14 cellular contexts compared by ENCODE assay signal in genomic region chr22:37260396-37260795, GRCh38. TPM values are rescaled to one million over a fixed set of nuclear protein-coding genes. Genes with fewer than 3 reads are reported as not detected.
A peak's percentile ranks its signal among the peaks of the same experiment; 100 is the strongest.
DNase-seq lines count a peak whose midpoint lies in the region; ATAC-seq, FAIRE-seq and TF ChIP-seq lines count a peak whose summit lies in the region.
"Had no signal": no experiment of that assay in that cellular context is flagged by ENCODE, and none has a peak within 500 bp of the region (broad histone marks: within the 10 kb centered on the region; RNA-seq: fewer than 3 reads in every experiment).

No MANE protein-coding gene starts in this region.

- H3K4me2 ChIP-seq in Karpas-422 (ENCODE audit: low read depth, low read length, poor library complexity, severe bottlenecking) (peak overlapping the region; percentile 56), K562 (ENCODE audit: insufficient read depth, low read length) (no peak overlapping the region; the same call in 1 of the 2 replicates)

- H3K27me3 ChIP-seq in Karpas-422 (ENCODE audit: low read length) (no peaks in the 10 kb centered on the region; the same call in 1 of the 2 replicates), K562 (ENCODE audit: control insufficient read depth in 2 of 2, insufficient read depth in 2 of 2, low read length in 2 of 2) (no peaks in the 10 kb centered on the region; a peak in 2 of 5 replicates)

- H3K9ac ChIP-seq in Karpas-422 (ENCODE audit: low read length), result peak overlapping the region; percentile 32
- no peak overlapping the region for H3K9ac ChIP-seq in K562 (ENCODE audit: insufficient read depth in 1 of 2, low read depth in 2 of 2, low read length in 2 of 2)

- TF ChIP-seq EP300 in K562 (IDR thresholded peaks at IDR 0.05; ENCODE audit: low read length), result no peak

- no peaks in the 10 kb centered on the region for H3K9me1 ChIP-seq in K562 (ENCODE audit: control insufficient read depth, insufficient read depth, low read length)

- peak; percentile 48 for DNase-seq in activated CD8-positive, alpha-beta memory T cell treated with anti-CD3 and anti-CD28 coated beads, Interleukin-2, amount 50 U/mL, for 48 hours
- DNase-seq in activated CD8-positive, alpha-beta memory T cell treated with anti-CD3 and anti-CD28 coated beads for 24 hours, result no peak
- DNase-seq in Karpas-422 (no peak), K562 (ENCODE audit: extremely low read depth in 1 of 4, low spot score in 3 of 4) (no peak), retinal pigment epithelial cell (ENCODE audit: low read depth) (no peak), NK-92 (lab: John Stamatoyannopoulos, UW; ENCODE audit: unreplicated experiment) (no peak), NCI-H510A treated with DMSO at 0.1 percent for 48 hours (lab: John Stamatoyannopoulos, UW) (no peak), foreskin melanocyte (no peak)
- DNase-seq: activated gamma-delta T cell, DMS79 treated with DMSO at 0.1 percent for 48 hours, midbrain, NCI-H774 had no signal

- no peak for FAIRE-seq in K562 (lab: Jason Lieb, UNC)

- no TSS peak for BruUV-seq in K562 (replicated peaks; lab: Mats Ljungman, UMichigan)

- H3K27ac ChIP-seq in Karpas-422 (ENCODE audit: low read length), result 0 out of 2 replicates have a peak overlapping the region, but pooled peaks have one; percentile 28
- H3K27ac ChIP-seq in K562 (ENCODE audit: extremely low read depth, low read depth, low read length), result no peak overlapping the region
- H3K27ac ChIP-seq: suprapubic skin had no signal

- TF ChIP-seq CTCF in K562 (IDR thresholded peaks at IDR 0.05 in 2 of 3, conservative IDR thresholded peaks at IDR 0.05 in 1 of 3; ENCODE audit: insufficient read depth in 2 of 3, low read depth in 1 of 3, low read length in 3 of 3) (no peak), retinal pigment epithelial cell (conservative IDR thresholded peaks at IDR 0.05; ENCODE audit: low read depth, low read length) (peak; percentile 1)

- peaks cover 9% of the 10 kb centered on the region for H3K9me3 ChIP-seq in Karpas-422 (ENCODE audit: low read length)
- peaks cover 4% of the 10 kb centered on the region; the same call in 1 of the 2 replicates for H3K9me3 ChIP-seq in K562 (replicated peaks; ENCODE audit: control insufficient read depth, insufficient read depth, low read depth, low read length)
- H3K9me3 ChIP-seq: suprapubic skin had no signal

- H3K4me1 ChIP-seq in Karpas-422 (ENCODE audit: low read length), result peaks cover 30% of the 10 kb centered on the region
- peaks cover 4 to 15% of the 10 kb centered on the region in 2 experiments; a peak in 4 of 5 replicates for H3K4me1 ChIP-seq in K562 (replicated peaks in 1 of 2; ENCODE audit: control insufficient read depth in 2 of 2, insufficient read depth in 2 of 2, low read length in 2 of 2)

- H3K36me3 ChIP-seq in Karpas-422 (ENCODE audit: insufficient read depth, low read length) (no peaks in the 10 kb centered on the region), K562 (ENCODE audit: control insufficient read depth, insufficient read depth, low read length) (no peaks in the 10 kb centered on the region)
- H3K36me3 ChIP-seq: suprapubic skin had no signal

- H4K20me1 ChIP-seq in Karpas-422 (ENCODE audit: insufficient read depth, low read depth, low read length) (no peaks in the 10 kb centered on the region), K562 (replicated peaks; ENCODE audit: control insufficient read depth, insufficient read depth, low read length) (no peaks in the 10 kb centered on the region)

- intact Hi-C loops in K562 (cut with micrococcal nuclease), result loop anchor here (2.0 kb wide), 1 partner anchor 62 kb away; no protein-coding TSS in a partner anchor

- TF ChIP-seq POLR2A in K562 (conservative IDR thresholded peaks at IDR 0.05), result no peak

- WGBS in K562 (ENCODE audit: insufficient coverage, low coverage, missing lambda C conversion rate), result 24% methylated on average over 5 of the region's 9 CpGs

- CTCF ChIA-PET in K562 (lab: Yijun Ruan, JAX; ENCODE audit: low intra/inter-chr PET ratio), result interaction anchor here (0.8 to 1.8 kb wide), 2 partner anchors 61 to 94 kb away, joined by 3 to 6 read pairs; no protein-coding TSS in a partner anchor

- in situ Hi-C loops in K562 (cut with MboI), result no loop called here

- POLR2A ChIA-PET in K562 (lab: Yijun Ruan, JAX), result interaction anchor here (0.6 to 1.0 kb wide), 2 partner anchors 10 to 223 kb away, joined by 3 read pairs; no protein-coding TSS in a partner anchor

- TF ChIP-seq RAD21 in K562 (CRISPR knock-in tag; conservative IDR thresholded peaks at IDR 0.05 in 1 of 2, IDR thresholded peaks at IDR 0.05 in 1 of 2), result no peak

- no peak for ATAC-seq in K562

- H3K4me3 ChIP-seq in Karpas-422 (ENCODE audit: low read length), result peak overlapping the region; percentile 45; the same call in 1 of the 2 replicates
- no peak overlapping the region for H3K4me3 ChIP-seq in K562
- H3K4me3 ChIP-seq in retinal pigment epithelial cell (ENCODE audit: low read length), result no peak overlapping the region
- H3K4me3 ChIP-seq: suprapubic skin had no signal

- no peaks in the 10 kb centered on the region for H3K9me2 ChIP-seq in Karpas-422 (replicated peaks; ENCODE audit: insufficient read depth, low read length)

- H3K79me2 ChIP-seq in Karpas-422 (ENCODE audit: low read length), result no peaks in the 10 kb centered on the region
- H3K79me2 ChIP-seq in K562 (ENCODE audit: control insufficient read depth, insufficient read depth, low read length), result no peaks in the 10 kb centered on the region

- no peak overlapping the region for H2AFZ ChIP-seq in Karpas-422 (ENCODE audit: low read length)
- H2AFZ ChIP-seq in K562 (ENCODE audit: low read depth, low read length), result 0 out of 2 replicates have a peak overlapping the region, but pooled peaks have one; percentile 38

RNA-seq across cellular contexts. Expression of gene RAC2, which starts 16.3 kb away (rescaled TPM):
- 251 and 294 TPM in 2 replicates for total RNA-seq in Karpas-422 (2014; rRNA removed; shearing (Covaris generic); ENCODE audit: low replicate concordance)
- 47.8 and 143 TPM in 2 replicates for total RNA-seq in K562 (2011; cell fraction: chromatin; rRNA removed; ENCODE audit: low replicate concordance)
- 99.9 and 118 TPM in 2 replicates for total RNA-seq in K562 (2011; cell fraction: nucleolus; rRNA removed)
- 74.1 and 109 TPM in 2 replicates for total RNA-seq in K562 (2011; cell fraction: nucleoplasm; rRNA removed)
- total RNA-seq in K562 (2014; rRNA removed) (40.4 and 59.3 TPM in 2 replicates), K562 (2014; rRNA removed; fragmentation: Illumina TruSeq; extraction: Trizol) (18.6 and 22.7 TPM in 2 replicates), K562 (2015; rRNA removed; fragmentation: Illumina TruSeq; extraction: Trizol) (45.1 and 50.1 TPM in 2 replicates), K562 (2021) (82.8 and 95.3 TPM in 2 replicates)
- polyA plus RNA-seq in K562 (2011; rRNA removed) (43.3 and 102 TPM in 2 replicates), K562 (2014; fragmentation: Illumina TruSeq; extraction: Trizol) (103 and 132 TPM in 2 replicates), K562 (2014; fragmentation: Nextera tagmentation; extraction: Ambion mirVana) (10 to 100 TPM; 25.4 to 26.8 TPM), K562 (2014; rRNA removed) (49.1 and 51.0 TPM in 2 replicates)
- 74.7 and 120 TPM in 2 replicates for polyA plus RNA-seq in K562 (2011; cell fraction: cytosol; rRNA removed)
- polyA plus RNA-seq in K562 (2011; cell fraction: nucleus; rRNA removed), result 95.0 and 171 TPM in 2 replicates
- 151 and 373 TPM in 2 replicates for polyA plus RNA-seq in K562 (2012)
- polyA minus RNA-seq in K562 (2011; rRNA and poly(A)+ RNA removed), result 25.1 and 30.5 TPM in 2 replicates
- polyA minus RNA-seq in K562 (2011; cell fraction: cytosol; rRNA and poly(A)+ RNA removed), result 62.2 and 68.9 TPM in 2 replicates
- 69.4 and 73.9 TPM in 2 replicates for polyA minus RNA-seq in K562 (2011; cell fraction: nucleus; rRNA and poly(A)+ RNA removed)

RNA-seq across cellular contexts. Expression of gene CYTH4, which starts 21.9 kb away (rescaled TPM):
- 11.1 and 12.6 TPM in 2 replicates for total RNA-seq in Karpas-422 (2014; rRNA removed; shearing (Covaris generic); ENCODE audit: low replicate concordance)
- total RNA-seq in K562 (2011; cell fraction: chromatin; rRNA removed; ENCODE audit: low replicate concordance), result 1.6 and 4.0 TPM in 2 replicates
- 0.39 and 1.7 TPM in 2 replicates for total RNA-seq in K562 (2011; cell fraction: nucleolus; rRNA removed)
- 1.1 and 1.5 TPM in 2 replicates for total RNA-seq in K562 (2011; cell fraction: nucleoplasm; rRNA removed)
- total RNA-seq in K562 (2014; rRNA removed) (0.33 and 0.68 TPM in 2 replicates), K562 (2014; rRNA removed; fragmentation: Illumina TruSeq; extraction: Trizol) (0.10 and 0.18 TPM in 2 replicates), K562 (2015; rRNA removed; fragmentation: Illumina TruSeq; extraction: Trizol) (0.54 and 0.60 TPM in 2 replicates), K562 (2021) (0.58 and 0.75 TPM in 2 replicates)
- polyA plus RNA-seq in K562 (2011; rRNA removed) (2.0 and 2.5 TPM in 2 replicates), K562 (2014; fragmentation: Illumina TruSeq; extraction: Trizol) (0.28 and 0.33 TPM in 2 replicates), K562 (2014; fragmentation: Nextera tagmentation; extraction: Ambion mirVana) (under 1 TPM in 1 of 2 experiments, not detected in 1; 0.03 TPM), K562 (2014; rRNA removed) (0.73 and 1.1 TPM in 2 replicates)
- polyA plus RNA-seq in K562 (2011; cell fraction: cytosol; rRNA removed), result 1.4 and 2.9 TPM in 2 replicates
- polyA plus RNA-seq in K562 (2011; cell fraction: nucleus; rRNA removed), result 6.2 and 14.7 TPM in 2 replicates
- polyA plus RNA-seq in K562 (2012), result 1.3 and 1.6 TPM in 2 replicates
- polyA minus RNA-seq in K562 (2011; rRNA and poly(A)+ RNA removed), result 1.7 and 1.8 TPM in 2 replicates
- polyA minus RNA-seq in K562 (2011; cell fraction: cytosol; rRNA and poly(A)+ RNA removed), result 1.6 TPM in 1 of 2 replicates, not detected in the other
- 1.6 and 2.6 TPM in 2 replicates for polyA minus RNA-seq in K562 (2011; cell fraction: nucleus; rRNA and poly(A)+ RNA removed)

RNA-seq across cellular contexts. Expression of gene SSTR3, which starts 48.1 kb away (rescaled TPM):
- not detected in 2 replicates for total RNA-seq in Karpas-422 (2014; rRNA removed; shearing (Covaris generic); ENCODE audit: low replicate concordance)
- total RNA-seq in K562 (2011; cell fraction: chromatin; rRNA removed; ENCODE audit: low replicate concordance), result 0.07 TPM in 1 of 2 replicates, not detected in the other
- total RNA-seq in K562 (2011; cell fraction: nucleolus; rRNA removed), result not detected in 2 replicates
- 0.07 TPM in 1 of 2 replicates, not detected in the other for total RNA-seq in K562 (2011; cell fraction: nucleoplasm; rRNA removed)
- not detected in 2 replicates for total RNA-seq in K562 (2014; rRNA removed)
- total RNA-seq in K562 (2014; rRNA removed; fragmentation: Illumina TruSeq; extraction: Trizol), result not detected in 2 replicates
- total RNA-seq in K562 (2015; rRNA removed; fragmentation: Illumina TruSeq; extraction: Trizol), result not detected in 2 replicates
- not detected in 2 replicates for total RNA-seq in K562 (2021)
- 0.03 TPM in 1 of 2 replicates, not detected in the other for polyA plus RNA-seq in K562 (2011; rRNA removed)
- 0.01 and 0.03 TPM in 2 replicates for polyA plus RNA-seq in K562 (2011; cell fraction: cytosol; rRNA removed)
- 0.09 TPM in 1 of 2 replicates, not detected in the other for polyA plus RNA-seq in K562 (2011; cell fraction: nucleus; rRNA removed)
- 0.01 TPM in 1 of 2 replicates, not detected in the other for polyA plus RNA-seq in K562 (2012)
- not detected in 2 replicates for polyA plus RNA-seq in K562 (2014; fragmentation: Illumina TruSeq; extraction: Trizol)
- not detected for polyA plus RNA-seq in K562 (2014; fragmentation: Nextera tagmentation; extraction: Ambion mirVana)
- not detected in 2 replicates for polyA plus RNA-seq in K562 (2014; rRNA removed)
- polyA minus RNA-seq in K562 (2011; rRNA and poly(A)+ RNA removed), result not detected in 2 replicates
- not detected in 2 replicates for polyA minus RNA-seq in K562 (2011; cell fraction: cytosol; rRNA and poly(A)+ RNA removed)
- not detected in 2 replicates for polyA minus RNA-seq in K562 (2011; cell fraction: nucleus; rRNA and poly(A)+ RNA removed)
- total RNA-seq: fibroblast of villous mesenchyme, suprapubic skin had no signal
